ENCODE assay signal across 1 cellular context in genomic region chr2:240233891-240234502, GRCh38.
TF ChIP-seq lines count a peak whose summit lies in the region.

No MANE protein-coding gene starts in this region.

TF ChIP-seq in H1, 55 proteins besides CTCF, POLR2A, EP300 and RAD21 (continued from another document):
- TF ChIP-seq RNF2 (IDR thresholded peaks at IDR 0.05; ENCODE audit: borderline replicate concordance, low read depth, low read length, missing control alignments, poor library complexity, severe bottlenecking) (no peak), MAX (IDR thresholded peaks at IDR 0.05) (no peak), ASH2L (IDR thresholded peaks at IDR 0.05; ENCODE audit: low read length) (no peak), RFX5 (IDR thresholded peaks at IDR 0.05; ENCODE audit: borderline replicate concordance, low read depth, low read length) (no peak), CEBPB (IDR thresholded peaks at IDR 0.05; ENCODE audit: low read depth, low read length) (no peak), SRF (IDR thresholded peaks at IDR 0.05; ENCODE audit: low read depth, low read length) (no peak), TAF7 (optimal IDR thresholded peaks at IDR 0.05; ENCODE audit: borderline replicate concordance, low read depth, low read length) (no peak)
